23 cellular contexts compared by ENCODE assay signal in genomic region chr20:23138682-23139081, GRCh38. TPM values are rescaled to one million over a fixed set of nuclear protein-coding genes. Genes with fewer than 3 reads are reported as not detected.
"Had no signal": no experiment of that assay in that cellular context is flagged by ENCODE, and none has a peak within 500 bp of the region (broad histone marks: within the 10 kb centered on the region; RNA-seq: fewer than 3 reads in every experiment).

No MANE protein-coding gene starts in this region.

- ATAC-seq: activated CD8-positive, alpha-beta T cell treated with anti-CD3 and anti-CD28 coated beads, Interleukin-2, amount 10 ng/mL, durations not matched to agents 7 days and 5 days; left lobe of liver; natural killer cell treated with Interleukin-12 subunit alpha and Interleukin-12 subunit beta and Interleukin-15 and Interleukin-18, amount 100 ng/mL, for 72 hours; stimulated activated naive CD8-positive, alpha-beta T cell treated with anti-CD3 and anti-CD28 coated beads, Interleukin-15, amount 100 ng/mL, for 72 hours had no signal

- H3K27me3 ChIP-seq: right atrium auricular region had no signal

- H3K9me3 Mint-ChIP-seq: activated naive CD4-positive, alpha-beta T cell treated with anti-CD3 and anti-CD28 coated beads, Interleukin-2, amount 10 ng/mL, durations not matched to agents 7 days and 5 days; activated T-cell treated with anti-CD3 and anti-CD28 coated beads, Interleukin-2, amount 50 U/mL, for 24 hours; activated T-helper 2 cell treated with anti-CD3 and anti-CD28 coated beads, Interferon-gamma antibody, Interleukin-2, Interleukin-4, amounts not matched to agents 10 μg/mL and 5 μg/mL and 100 μg/mL, durations not matched to agents 14 hours and 24 hours and 36 hours; natural killer cell treated with Interleukin-12 subunit alpha and Interleukin-12 subunit beta and Interleukin-15 and Interleukin-18, amount 100 ng/mL, for 72 hours; stimulated activated naive CD8-positive, alpha-beta T cell treated with anti-CD3 and anti-CD28 coated beads, Interleukin-15, amount 100 ng/mL, for 72 hours had no signal

- H3K36me3 ChIP-seq: right atrium auricular region had no signal

- H3K27ac Mint-ChIP-seq: activated CD8-positive, alpha-beta T cell treated with anti-CD3 and anti-CD28 coated beads, Interleukin-2, amount 10 ng/mL, durations not matched to agents 7 days and 5 days; activated naive CD4-positive, alpha-beta T cell treated with anti-CD3 and anti-CD28 coated beads, Interleukin-2, amount 10 ng/mL, durations not matched to agents 7 days and 5 days; activated T-cell treated with anti-CD3 and anti-CD28 coated beads, Interleukin-2, amount 50 U/mL, for 24 hours; activated T-helper 2 cell treated with anti-CD3 and anti-CD28 coated beads, Interferon-gamma antibody, Interleukin-2, Interleukin-4, amounts not matched to agents 10 μg/mL and 5 μg/mL and 100 μg/mL, durations not matched to agents 14 hours and 24 hours and 36 hours; mesothelial cell of epicardium; natural killer cell treated with Interleukin-12 subunit alpha and Interleukin-12 subunit beta and Interleukin-15 and Interleukin-18, amount 100 ng/mL, for 72 hours; progenitor cell of endocrine pancreas; type B pancreatic cell had no signal

- DNase-seq: activated CD4-positive, alpha-beta T cell treated with anti-CD3 and anti-CD28 coated beads for 48 hours; activated CD4-positive, CD25-positive, alpha-beta regulatory T cell; activated CD8-positive, alpha-beta T cell treated with anti-CD3 and anti-CD28 coated beads, Interleukin-2, amount 10 ng/mL, durations not matched to agents 7 days and 5 days; activated T-cell treated with anti-CD3 and anti-CD28 coated beads, Interleukin-2, amount 50 U/mL, for 24 hours; cerebellar nuclear complex; dermis blood vessel endothelial cell; effector memory CD4-positive, alpha-beta T cell; foreskin melanocyte; kidney; nucleus accumbens; stimulated activated naive CD8-positive, alpha-beta T cell treated with anti-CD3 and anti-CD28 coated beads, Interleukin-15, amount 100 ng/mL, for 72 hours; T1000 had no signal

- H3K36me3 Mint-ChIP-seq: activated naive CD4-positive, alpha-beta T cell treated with anti-CD3 and anti-CD28 coated beads, Interleukin-2, amount 10 ng/mL, durations not matched to agents 7 days and 5 days; mesothelial cell of epicardium; natural killer cell treated with Interleukin-12 subunit alpha and Interleukin-12 subunit beta and Interleukin-15 and Interleukin-18, amount 100 ng/mL, for 72 hours; type B pancreatic cell had no signal

- H3K27me3 Mint-ChIP-seq: activated T-cell treated with anti-CD3 and anti-CD28 coated beads, Interleukin-2, amount 50 U/mL, for 24 hours; natural killer cell treated with Interleukin-12 subunit alpha and Interleukin-12 subunit beta and Interleukin-15 and Interleukin-18, amount 100 ng/mL, for 72 hours; stimulated activated naive CD8-positive, alpha-beta T cell treated with anti-CD3 and anti-CD28 coated beads, Interleukin-15, amount 100 ng/mL, for 72 hours; type B pancreatic cell had no signal

- H3K9me3 ChIP-seq: right atrium auricular region had no signal

- H3K4me3 ChIP-seq: lung, right atrium auricular region, skin epidermis had no signal

- H3K27ac ChIP-seq: right atrium auricular region had no signal

- H3K4me3 Mint-ChIP-seq: activated CD8-positive, alpha-beta T cell treated with anti-CD3 and anti-CD28 coated beads, Interleukin-2, amount 10 ng/mL, durations not matched to agents 7 days and 5 days; activated naive CD4-positive, alpha-beta T cell treated with anti-CD3 and anti-CD28 coated beads, Interleukin-2, amount 10 ng/mL, durations not matched to agents 7 days and 5 days; activated T-cell treated with anti-CD3 and anti-CD28 coated beads, Interleukin-2, amount 50 U/mL, for 24 hours; mesothelial cell of epicardium; natural killer cell treated with Interleukin-12 subunit alpha and Interleukin-12 subunit beta and Interleukin-15 and Interleukin-18, amount 100 ng/mL, for 72 hours; stimulated activated naive CD8-positive, alpha-beta T cell treated with anti-CD3 and anti-CD28 coated beads, Interleukin-15, amount 100 ng/mL, for 72 hours; type B pancreatic cell had no signal

RNA-seq across cellular contexts. Expression of gene CD93, which starts 52.6 kb away (rescaled TPM):
- total RNA-seq: fibroblast of lung, progenitor cell of endocrine pancreas had no signal
